ENCODE assay signal across 8 cellular contexts in the genomic region with DNA sequence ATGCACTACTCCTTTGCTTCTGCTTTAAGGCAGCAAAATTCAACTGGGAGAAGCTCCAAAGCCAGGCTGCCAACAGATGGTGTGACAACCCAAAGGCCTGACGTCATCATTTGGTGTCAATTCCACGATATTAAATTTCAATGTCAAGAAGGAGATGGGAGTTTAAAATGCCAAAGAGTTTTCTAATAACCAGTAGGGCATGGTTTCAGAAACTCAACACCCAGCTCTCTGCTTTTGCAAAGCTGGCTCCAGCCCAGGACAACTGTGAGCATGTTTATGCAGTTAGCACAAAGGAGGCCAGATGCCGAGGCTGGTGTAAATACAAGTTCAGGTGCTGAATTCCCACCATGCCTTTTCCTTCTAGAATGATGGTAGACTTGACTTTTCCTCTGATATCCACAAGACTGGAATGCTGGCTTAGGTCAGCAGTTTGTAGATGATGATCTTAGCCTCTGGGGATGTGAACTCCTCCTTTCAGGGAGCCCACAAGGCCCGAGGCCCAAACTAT.
A peak's percentile ranks its signal among the peaks of the same experiment; 100 is the strongest.
DNase-seq lines count a peak whose midpoint lies in the region; ATAC-seq and TF ChIP-seq lines count a peak whose summit lies in the region.

No MANE protein-coding gene starts in this region.

- H3K36me3 Mint-ChIP-seq in H9 (ENCODE audit: insufficient read depth in 1 of 3, low read depth in 3 of 3), result peaks cover 12 to 45% (median 25%) of the 10 kb centered on the region in 3 experiments
- peaks cover 0 to 24% (median 19%) of the 10 kb centered on the region in 3 donors for H3K36me3 Mint-ChIP-seq in naive thymus-derived CD8-positive, alpha-beta T cell
- H3K36me3 Mint-ChIP-seq in effector memory CD8-positive, alpha-beta T cell (ENCODE audit: insufficient read depth), result peaks cover 4% of the 10 kb centered on the region

- H3K23ac ChIP-seq in H9 (ENCODE audit: insufficient read length, low read depth, low read length), result no peak overlapping the region

- TF ChIP-seq CTCF in PC-3 (conservative IDR thresholded peaks at IDR 0.05; ENCODE audit: low read depth, low read length) (no peak), H9 (conservative IDR thresholded peaks at IDR 0.05) (no peak)

- H3K27ac Mint-ChIP-seq in H9, result no peak overlapping the region
- H3K27ac Mint-ChIP-seq in naive thymus-derived CD8-positive, alpha-beta T cell, result no peak overlapping the region
- H3K27ac Mint-ChIP-seq in effector memory CD8-positive, alpha-beta T cell, result no peak overlapping the region

- DNase-seq in H4 (ENCODE audit: low spot score) (peak; percentile 90), PC-3 (peak; percentile 78), fibroblast of the conjunctiva (ENCODE audit: low read depth) (peak; percentile 93), HPDE6-E6E7 (ENCODE audit: extremely low spot score) (no peak), H9 (no peak)
- no peak for DNase-seq in naive thymus-derived CD8-positive, alpha-beta T cell
- DNase-seq in effector memory CD8-positive, alpha-beta T cell, result no peak

- POLR2A ChIA-PET in PC-3 (lab: Charles Lee; ENCODE audit: unreplicated experiment), result no interaction called here
- POLR2A ChIA-PET in naive thymus-derived CD8-positive, alpha-beta T cell (lab: Charles Lee), result interaction anchor here (1.3 kb wide), 1 partner anchor 17 kb away, joined by 3 read pairs; no protein-coding TSS in a partner anchor

- no peaks in the 10 kb centered on the region for H3F3A ChIP-seq in PC-3 (ENCODE audit: low read length, unreplicated experiment)

- peak overlapping the region; percentile 60 for H3K9ac ChIP-seq in PC-3 (ENCODE audit: low read length)
- H3K9ac ChIP-seq in skeletal muscle tissue (ENCODE audit: low read depth in 1 of 3, low read length in 3 of 3), result peak overlapping the region in 2 of 3 donors; percentile 62 to 83
- no peak overlapping the region for H3K9ac ChIP-seq in H9 (ENCODE audit: extremely low read depth, insufficient read length, low read length)

- no peak overlapping the region for H2BK12ac ChIP-seq in H9 (ENCODE audit: insufficient read length, low read depth, low read length)

- no peak overlapping the region for H2BK20ac ChIP-seq in H9 (ENCODE audit: low read depth, low read length, poor library complexity, severe bottlenecking)

- CTCF ChIA-PET in PC-3 (lab: Charles Lee), result no interaction called here

- H3K56ac ChIP-seq in H9 (ENCODE audit: insufficient read length, low read depth, low read length), result no peak overlapping the region

- H3K9me3 Mint-ChIP-seq in H9, result peaks cover 10 to 17% of the 10 kb centered on the region in 2 experiments; a peak in 4 of 5 replicates
- peaks cover 0 to 5% (median 0%) of the 10 kb centered on the region in 9 donors for H3K9me3 Mint-ChIP-seq in naive thymus-derived CD8-positive, alpha-beta T cell
- H3K9me3 Mint-ChIP-seq in effector memory CD8-positive, alpha-beta T cell, result no peaks in the 10 kb centered on the region

- H2AFZ ChIP-seq in PC-3 (ENCODE audit: low read length), result no peak overlapping the region
- H2AFZ ChIP-seq in H9 (ENCODE audit: low read length), result no peak overlapping the region

- no peak overlapping the region for H3K14ac ChIP-seq in H9 (ENCODE audit: insufficient read depth, low read length)

- H3K9me3 ChIP-seq in PC-3 (ENCODE audit: low read length), result no peaks in the 10 kb centered on the region
- H3K9me3 ChIP-seq in skeletal muscle tissue (ENCODE audit: control insufficient read depth in 3 of 3, low read length in 3 of 3), result no peaks in the 10 kb centered on the region
- peaks cover 10% of the 10 kb centered on the region for H3K9me3 ChIP-seq in H9 (ENCODE audit: control insufficient read depth, low read depth, low read length)

- peak; percentile 44 for ATAC-seq in PC-3
- ATAC-seq in naive thymus-derived CD8-positive, alpha-beta T cell, result no peak
- no peak for ATAC-seq in effector memory CD8-positive, alpha-beta T cell (replicated peaks)

- no peak overlapping the region for H4K8ac ChIP-seq in H9 (replicated peaks; ENCODE audit: insufficient read length, low read depth, low read length)

- H3K4me1 ChIP-seq in PC-3 (ENCODE audit: insufficient read depth, low read length), result peaks cover 47% of the 10 kb centered on the region
- H3K4me1 ChIP-seq in skeletal muscle tissue (ENCODE audit: control insufficient read depth in 3 of 3, insufficient read depth in 3 of 3, low read length in 3 of 3), result peaks cover 18 to 23% (median 20%) of the 10 kb centered on the region in 3 donors
- H3K4me1 ChIP-seq in H9 (ENCODE audit: insufficient read depth, low read length), result no peaks in the 10 kb centered on the region

- H3K27ac ChIP-seq in PC-3 (ENCODE audit: low read length) (peak overlapping the region; percentile 91), skeletal muscle tissue (ENCODE audit: low read depth, low read length) (peak overlapping the region; percentile 79), H9 (ENCODE audit: insufficient read length, low read depth, low read length) (no peak overlapping the region)

- H2BK15ac ChIP-seq in H9 (ENCODE audit: low read depth, low read length), result no peak overlapping the region

- H2BK5ac ChIP-seq in H9 (ENCODE audit: insufficient read length, low read length), result no peak overlapping the region

- H2BK120ac ChIP-seq in H9 (ENCODE audit: low read depth, low read length, poor library complexity, severe bottlenecking), result no peak overlapping the region

- no peak overlapping the region for H3T11ph ChIP-seq in H9 (ENCODE audit: low read length)

- H3K4ac ChIP-seq in H9 (ENCODE audit: low read depth, low read length), result no peak overlapping the region

- H3K4me3 Mint-ChIP-seq in H9, result no peak overlapping the region
- no peak overlapping the region for H3K4me3 Mint-ChIP-seq in naive thymus-derived CD8-positive, alpha-beta T cell
- H3K4me3 Mint-ChIP-seq in effector memory CD8-positive, alpha-beta T cell, result no peak overlapping the region

- no peaks in the 10 kb centered on the region for H3K9me2 ChIP-seq in PC-3 (replicated peaks; ENCODE audit: low read length)

- H3K4me3 ChIP-seq in PC-3 (ENCODE audit: low read length) (no peak overlapping the region), skeletal muscle tissue (ENCODE audit: low read length in 3 of 3) (peak overlapping the region; percentile 47 to 68 (median 48))

- H3K4me2 ChIP-seq in PC-3 (ENCODE audit: low read length) (peak overlapping the region; percentile 28), H9 (ENCODE audit: insufficient read depth, insufficient read length, low read length) (no peak overlapping the region)

- H3K27me3 ChIP-seq in PC-3 (ENCODE audit: low read length), result no peaks in the 10 kb centered on the region
- no peaks in the 10 kb centered on the region for H3K27me3 ChIP-seq in skeletal muscle tissue (ENCODE audit: control insufficient read depth in 3 of 3, insufficient read depth in 3 of 3, low read length in 3 of 3)
- H3K27me3 ChIP-seq in H9 (ENCODE audit: insufficient read depth, low read length), result no peaks in the 10 kb centered on the region

- no peak overlapping the region for H2AK5ac ChIP-seq in H9 (ENCODE audit: insufficient read length, low read length)

- no CpG with 5 or more reads among the region's 4 CpGs for WGBS in H9 (ENCODE audit: extremely low coverage, insufficient read length, low lambda C conversion rate)

- no TSS peak for BruUV-seq in PC-3 (replicated peaks; lab: Mats Ljungman, UMichigan)

- H3K4me1 Mint-ChIP-seq in H9, result peaks cover 7 to 10% of the 10 kb centered on the region in 2 experiments
- H3K4me1 Mint-ChIP-seq in naive thymus-derived CD8-positive, alpha-beta T cell, result peaks cover 18 to 38% (median 33%) of the 10 kb centered on the region in 4 donors
- H3K4me1 Mint-ChIP-seq in effector memory CD8-positive, alpha-beta T cell (ENCODE audit: low read depth in 2 of 2), result peaks cover 15 to 29% of the 10 kb centered on the region in 2 donors

- H3K27me3 Mint-ChIP-seq in H9 (ENCODE audit: low read depth), result no peaks in the 10 kb centered on the region
- H3K27me3 Mint-ChIP-seq in naive thymus-derived CD8-positive, alpha-beta T cell, result no peaks in the 10 kb centered on the region
- no peaks in the 10 kb centered on the region for H3K27me3 Mint-ChIP-seq in effector memory CD8-positive, alpha-beta T cell

- no peaks in the 10 kb centered on the region for H3K79me1 ChIP-seq in H9 (ENCODE audit: insufficient read depth, low read depth, low read length, poor library complexity, severe bottlenecking)

- H3K36me3 ChIP-seq in PC-3 (ENCODE audit: low read depth, low read length), result peaks cover 22% of the 10 kb centered on the region
- peaks cover 2 to 4% (median 3%) of the 10 kb centered on the region in 3 donors for H3K36me3 ChIP-seq in skeletal muscle tissue (ENCODE audit: control insufficient read depth in 3 of 3, insufficient read depth in 3 of 3, low read length in 3 of 3)

- intact Hi-C loops in PC-3 (cut with micrococcal nuclease), result no loop called here

- no peaks in the 10 kb centered on the region for H4K20me1 ChIP-seq in PC-3 (ENCODE audit: low read length)
- H4K20me1 ChIP-seq in H9 (ENCODE audit: control insufficient read depth, insufficient read depth, insufficient read length), result no peaks in the 10 kb centered on the region

- no peaks in the 10 kb centered on the region for H3K23me2 ChIP-seq in H9 (ENCODE audit: insufficient read length, low read depth, low read length, poor library complexity, severe bottlenecking)

- no peak overlapping the region for H3K18ac ChIP-seq in H9 (ENCODE audit: insufficient read length, low read depth, low read length)

- no peak overlapping the region for H4K91ac ChIP-seq in H9 (ENCODE audit: insufficient read length, low read depth, low read length)

- H4K5ac ChIP-seq in H9 (ENCODE audit: insufficient read length, low read depth, low read length), result no peak overlapping the region

- peaks cover 93% of the 10 kb centered on the region for H3K79me2 ChIP-seq in PC-3 (ENCODE audit: low read length)
- H3K79me2 ChIP-seq in H9 (ENCODE audit: insufficient read depth, low read length), result peaks cover 4% of the 10 kb centered on the region; the same call in 1 of the 2 replicates

Comparison
In these comparisons a context has a peak if more than half of its experiments do, and no peak if none do; other contexts are left out.
1. DNase-seq: peak in H4 (single experiment), PC-3 (single experiment) and fibroblast of the conjunctiva (single experiment); none in HPDE6-E6E7 (single experiment), H9 (single experiment), naive thymus-derived CD8-positive, alpha-beta T cell (0 of 10) and effector memory CD8-positive, alpha-beta T cell (0 of 3).